ENCODE assay signal across 1 cellular context in genomic region chr6:27492776-27493175, GRCh38.
TF ChIP-seq lines count a peak whose summit lies in the region.

No MANE protein-coding gene starts in this region.

TF ChIP-seq in HepG2, 621 proteins besides CTCF, POLR2A, EP300 and RAD21:
- TF ChIP-seq ZNF574 (CRISPR knock-in tag; IDR thresholded peaks at IDR 0.05) (no peak), ZNF333 (CRISPR knock-in tag; IDR thresholded peaks at IDR 0.05; ENCODE audit: borderline replicate concordance) (no peak), TFAP4 (IDR thresholded peaks at IDR 0.05; ENCODE audit: borderline replicate concordance, low read depth) (no peak), ZNF761 (CRISPR knock-in tag; conservative IDR thresholded peaks at IDR 0.05) (no peak), ZGPAT (CRISPR knock-in tag; IDR thresholded peaks at IDR 0.05) (no peak), BCL3 (CRISPR knock-in tag; IDR thresholded peaks at IDR 0.05) (no peak), ZNF496 (CRISPR knock-in tag; IDR thresholded peaks at IDR 0.05; ENCODE audit: insufficient replicate concordance) (no peak), HMG20A (CRISPR knock-in tag; IDR thresholded peaks at IDR 0.05; ENCODE audit: borderline replicate concordance) (no peak), ZNF878 (CRISPR knock-in tag; IDR thresholded peaks at IDR 0.05) (no peak), ZC3H4 (CRISPR knock-in tag; IDR thresholded peaks at IDR 0.05; ENCODE audit: borderline replicate concordance) (no peak), ZNF451 (CRISPR knock-in tag; IDR thresholded peaks at IDR 0.05) (no peak), ZNF644 (CRISPR knock-in tag; IDR thresholded peaks at IDR 0.05; ENCODE audit: low read depth) (no peak), RNF2 (conservative IDR thresholded peaks at IDR 0.05; ENCODE audit: low read depth) (no peak), HOXA9 (CRISPR knock-in tag; IDR thresholded peaks at IDR 0.05; ENCODE audit: borderline replicate concordance) (no peak), RFX5 (IDR thresholded peaks at IDR 0.05; ENCODE audit: low read depth, low read length) (no peak), HNF4G (IDR thresholded peaks at IDR 0.05; ENCODE audit: borderline replicate concordance, low read depth, low read length) (no peak), HNF4G (CRISPR knock-in tag; IDR thresholded peaks at IDR 0.05; ENCODE audit: borderline replicate concordance, low read depth) (no peak), FLYWCH1 (CRISPR knock-in tag; IDR thresholded peaks at IDR 0.05) (no peak), ZNF318 (CRISPR knock-in tag; IDR thresholded peaks at IDR 0.05) (no peak), FOXJ3 (CRISPR knock-in tag; IDR thresholded peaks at IDR 0.05; ENCODE audit: borderline replicate concordance) (no peak)
